1 cellular context compared by ENCODE assay signal in genomic region chr2:241965931-241966412, GRCh38.
A peak's percentile ranks its signal among the peaks of the same experiment; 100 is the strongest.
TF ChIP-seq lines count a peak whose summit lies in the region.

No MANE protein-coding gene starts in this region.

TF ChIP-seq in HepG2, 621 proteins besides CTCF, POLR2A, EP300 and RAD21 (continued from another document and continues in another):
- TF ChIP-seq ZNF768 (CRISPR knock-in tag; IDR thresholded peaks at IDR 0.05) (peak; percentile 74; the same call in 1 of the 2 replicates), TARDBP (CRISPR knock-in tag; IDR thresholded peaks at IDR 0.05) (0 out of 2 replicates have a peak, but pooled peaks have one; percentile 24), RXRA (CRISPR knock-in tag; IDR thresholded peaks at IDR 0.05) (0 out of 2 replicates have a peak, but pooled peaks have one; percentile 20), ZNF678 (CRISPR knock-in tag; IDR thresholded peaks at IDR 0.05) (no peak), KLF11 (CRISPR knock-in tag; IDR thresholded peaks at IDR 0.05) (no peak), PHF5A (CRISPR knock-in tag; IDR thresholded peaks at IDR 0.05; ENCODE audit: low read depth, unreplicated experiment) (no peak), FOSL2 (CRISPR knock-in tag; IDR thresholded peaks at IDR 0.05) (peak; percentile 90), JARID2 (CRISPR knock-in tag; IDR thresholded peaks at IDR 0.05; ENCODE audit: insufficient replicate concordance) (no peak), ZEB1 (IDR thresholded peaks at IDR 0.05; ENCODE audit: insufficient replicate concordance, low read depth) (no peak), ZNF780A (CRISPR knock-in tag; IDR thresholded peaks at IDR 0.05) (no peak), ZNF235 (CRISPR knock-in tag; IDR thresholded peaks at IDR 0.05; ENCODE audit: borderline replicate concordance) (no peak), ZKSCAN1 (IDR thresholded peaks at IDR 0.05; ENCODE audit: low read length) (0 out of 2 replicates have a peak, but pooled peaks have one; percentile 28), GTF2F1 (IDR thresholded peaks at IDR 0.05; ENCODE audit: low read length) (no peak), ZBTB38 (CRISPR knock-in tag; IDR thresholded peaks at IDR 0.05) (0 out of 2 replicates have a peak, but pooled peaks have one; percentile 37), DRAP1 (CRISPR knock-in tag; IDR thresholded peaks at IDR 0.05) (peak; percentile 47; the same call in 1 of the 2 replicates), TFAP4 (IDR thresholded peaks at IDR 0.05; ENCODE audit: borderline replicate concordance, low read depth) (peak; percentile 68; the same call in 1 of the 2 replicates), MTA1 (CRISPR knock-in tag; IDR thresholded peaks at IDR 0.05; ENCODE audit: borderline replicate concordance) (no peak), KLF13 (CRISPR knock-in tag; IDR thresholded peaks at IDR 0.05) (no peak), MAF1 (CRISPR knock-in tag; IDR thresholded peaks at IDR 0.05; ENCODE audit: borderline replicate concordance) (no peak), MZF1 (CRISPR knock-in tag; IDR thresholded peaks at IDR 0.05; ENCODE audit: borderline replicate concordance) (no peak), ETV5 (CRISPR knock-in tag; IDR thresholded peaks at IDR 0.05; ENCODE audit: borderline replicate concordance) (peak; percentile 30; the same call in 1 of the 2 replicates), TP53 (CRISPR knock-in tag; conservative IDR thresholded peaks at IDR 0.05) (no peak), ZNF263 (CRISPR knock-in tag; IDR thresholded peaks at IDR 0.05) (no peak), HIC2 (CRISPR knock-in tag; IDR thresholded peaks at IDR 0.05; ENCODE audit: low read depth) (no peak), GLI4 (CRISPR knock-in tag; IDR thresholded peaks at IDR 0.05; ENCODE audit: borderline replicate concordance) (peak; percentile 49; the same call in 1 of the 2 replicates), RFX5 (IDR thresholded peaks at IDR 0.05; ENCODE audit: low read depth, low read length) (no peak), CBFB (CRISPR knock-in tag; IDR thresholded peaks at IDR 0.05) (peak; percentile 43; the same call in 1 of the 2 replicates), CENPBD1 (CRISPR knock-in tag; IDR thresholded peaks at IDR 0.05; ENCODE audit: borderline replicate concordance, low read depth) (no peak), PPARG (CRISPR knock-in tag; conservative IDR thresholded peaks at IDR 0.05) (no peak; the same call in 1 of the 2 replicates), CREB3 (CRISPR knock-in tag; IDR thresholded peaks at IDR 0.05) (no peak), ZXDC (CRISPR knock-in tag; IDR thresholded peaks at IDR 0.05) (no peak), KDM5B (CRISPR knock-in tag; IDR thresholded peaks at IDR 0.05; ENCODE audit: borderline replicate concordance) (no peak; the same call in 1 of the 2 replicates), SIX4 (CRISPR knock-in tag; IDR thresholded peaks at IDR 0.05) (no peak), ZNF124 (CRISPR knock-in tag; IDR thresholded peaks at IDR 0.05) (no peak), ZNF558 (CRISPR knock-in tag; IDR thresholded peaks at IDR 0.05; ENCODE audit: borderline replicate concordance) (no peak), BORCS8-MEF2B (CRISPR knock-in tag; IDR thresholded peaks at IDR 0.05) (peak; percentile 42; the same call in 1 of the 2 replicates), SAP130 (CRISPR knock-in tag; IDR thresholded peaks at IDR 0.05; ENCODE audit: low read depth) (peak; percentile 45), TSC22D2 (CRISPR knock-in tag; IDR thresholded peaks at IDR 0.05; ENCODE audit: borderline replicate concordance) (0 out of 2 replicates have a peak, but pooled peaks have one; percentile 50), TEF (CRISPR knock-in tag; IDR thresholded peaks at IDR 0.05) (no peak), FOXO1 (CRISPR knock-in tag; IDR thresholded peaks at IDR 0.05) (peak; percentile 72), SIN3A (IDR thresholded peaks at IDR 0.05; ENCODE audit: borderline replicate concordance, low read depth, low read length) (0 out of 2 replicates have a peak, but pooled peaks have one; percentile 32), ZNF816 (CRISPR knock-in tag; IDR thresholded peaks at IDR 0.05; ENCODE audit: borderline replicate concordance) (no peak), ATAD3A (CRISPR knock-in tag; IDR thresholded peaks at IDR 0.05) (no peak), ZNF414 (CRISPR knock-in tag; IDR thresholded peaks at IDR 0.05) (no peak), MED1 (CRISPR knock-in tag; IDR thresholded peaks at IDR 0.05) (no peak), ZNF646 (CRISPR knock-in tag; IDR thresholded peaks at IDR 0.05) (peak; percentile 65; the same call in 1 of the 2 replicates), ZSCAN20 (CRISPR knock-in tag; IDR thresholded peaks at IDR 0.05; ENCODE audit: borderline replicate concordance) (no peak), ZNF567 (CRISPR knock-in tag; IDR thresholded peaks at IDR 0.05; ENCODE audit: borderline replicate concordance) (no peak), HNF4A (CRISPR knock-in tag; IDR thresholded peaks at IDR 0.05) (peak; percentile 54), ZNF292 (CRISPR knock-in tag; IDR thresholded peaks at IDR 0.05; ENCODE audit: borderline replicate concordance, low read depth) (peak; percentile 86; the same call in 1 of the 2 replicates), SMAD9 (CRISPR knock-in tag; IDR thresholded peaks at IDR 0.05) (no peak), YY1 (IDR thresholded peaks at IDR 0.05; ENCODE audit: insufficient read depth, insufficient replicate concordance, low read depth, low read length) (peak; percentile 39), HIVEP1 (CRISPR knock-in tag; IDR thresholded peaks at IDR 0.05) (0 out of 2 replicates have a peak, but pooled peaks have one; percentile 20), SRY (CRISPR knock-in tag; IDR thresholded peaks at IDR 0.05) (no peak), TEAD3 (CRISPR knock-in tag; optimal IDR thresholded peaks at IDR 0.05; ENCODE audit: borderline replicate concordance) (peak; percentile 35), FOSL1 (CRISPR knock-in tag; IDR thresholded peaks at IDR 0.05; ENCODE audit: borderline replicate concordance) (peak; percentile 41; the same call in 1 of the 2 replicates)
